ENCODE assay signal across 17 cellular contexts in genomic region chr14:51848120-51848519, GRCh38. TPM values are rescaled to one million over a fixed set of nuclear protein-coding genes. Genes with fewer than 3 reads are reported as not detected.
DNase-seq lines count a peak whose midpoint lies in the region; ATAC-seq, FAIRE-seq and TF ChIP-seq lines count a peak whose summit lies in the region.
"Had no signal": no experiment of that assay in that cellular context is flagged by ENCODE, and none has a peak within 500 bp of the region (broad histone marks: within the 10 kb centered on the region; RNA-seq: fewer than 3 reads in every experiment).

No MANE protein-coding gene starts in this region.

- no peaks in the 10 kb centered on the region for H3K36me3 ChIP-seq in BLaER1 treated with 17β-estradiol and CSF1 and Interleukin-3, amounts not matched to agents 10 nM and 100 nM
- H3K36me3 ChIP-seq in GM23338 (ENCODE audit: insufficient read depth), result no peaks in the 10 kb centered on the region
- H3K36me3 ChIP-seq in pancreas, result no peaks in the 10 kb centered on the region
- H3K36me3 ChIP-seq: gastrocnemius medialis, stomach had no signal

- H3K4me2 ChIP-seq in BLaER1 treated with 17β-estradiol and CSF1 and Interleukin-3, amounts not matched to agents 10 nM and 100 nM, result peak overlapping the region; percentile 88 to 98 (median 96)
- no peak overlapping the region for H3K4me2 ChIP-seq in GM23338

- H3K4me3 Mint-ChIP-seq in GM23338 (no peak overlapping the region; the same call in 2 of the 3 replicates), memory B cell (peak overlapping the region; percentile 64)
- H3K4me3 Mint-ChIP-seq in activated naive CD8-positive, alpha-beta T cell, result peak overlapping the region; percentile 66

- intact Hi-C loops in pancreas (cut with DNase I), result no loop called here

- H3K4me1 ChIP-seq in BLaER1 treated with 17β-estradiol and CSF1 and Interleukin-3, amounts not matched to agents 10 nM and 100 nM, result peaks cover 60 to 84% (median 61%) of the 10 kb centered on the region in 10 experiments
- H3K4me1 ChIP-seq in GM23338 (ENCODE audit: insufficient read depth) (peaks cover 24% of the 10 kb centered on the region), pancreas (no peaks in the 10 kb centered on the region)
- H3K4me1 ChIP-seq: gastrocnemius medialis had no signal

- no peaks in the 10 kb centered on the region; a peak in 1 of 22 replicates for H3K27me3 ChIP-seq in BLaER1 treated with 17β-estradiol and CSF1 and Interleukin-3, amounts not matched to agents 10 nM and 100 nM
- H3K27me3 ChIP-seq in GM23338 (ENCODE audit: insufficient read depth), result no peaks in the 10 kb centered on the region
- H3K27me3 ChIP-seq in pancreas, result no peaks in the 10 kb centered on the region
- H3K27me3 ChIP-seq: gastrocnemius medialis, stomach had no signal

- peaks cover 11% of the 10 kb centered on the region for H3K27me3 Mint-ChIP-seq in GM23338 (ENCODE audit: insufficient read depth, low read depth, poor library complexity)
- H3K27me3 Mint-ChIP-seq in activated naive CD8-positive, alpha-beta T cell, result no peaks in the 10 kb centered on the region
- no peaks in the 10 kb centered on the region for H3K27me3 Mint-ChIP-seq in memory B cell

- H3K9me3 ChIP-seq in BLaER1 treated with 17β-estradiol and CSF1 and Interleukin-3, amounts not matched to agents 10 nM and 100 nM (replicated peaks in 1 of 11), result peaks cover 0 to 8% (median 0%) of the 10 kb centered on the region in 11 experiments; a peak in 3 of 22 replicates
- no peaks in the 10 kb centered on the region for H3K9me3 ChIP-seq in pancreas
- H3K9me3 ChIP-seq: gastrocnemius medialis, stomach had no signal

- 72 to 85% methylated on average over 4 of the region's 4 CpGs for WGBS in pancreas, 2 donors

- peaks cover 3% of the 10 kb centered on the region; the same call in 1 of the 2 replicates for H3K9me2 ChIP-seq in GM23338 (ENCODE audit: insufficient read depth)

- ATAC-seq in GM23338, result no peak
- no peak for ATAC-seq in memory B cell (ENCODE audit: low read depth)
- no peak for ATAC-seq in SK-N-SH treated with all-trans-retinoic acid at 6 μM for 48 hours
- ATAC-seq in pancreas, result no peak
- ATAC-seq: gastrocnemius medialis had no signal

- TF ChIP-seq CTCF in GM23338 (conservative IDR thresholded peaks at IDR 0.05; ENCODE audit: low read depth in 2 of 2), result no peak
- no peak for TF ChIP-seq CTCF in pancreas (IDR thresholded peaks at IDR 0.05)

- FAIRE-seq in pancreas (lab: Jason Lieb, UNC), result no peak
- FAIRE-seq: H54 had no signal

- no peak for DNase-seq in GM23338 (ENCODE audit: low spot score)
- no peak for DNase-seq in memory B cell (ENCODE audit: low spot score in 2 of 2)
- no peak for DNase-seq in NCI-H446 treated with DMSO at 0.1 percent for 48 hours (lab: John Stamatoyannopoulos, UW)
- no peak for DNase-seq in NCI-H2196 treated with DMSO at 0.1 percent for 48 hours (lab: John Stamatoyannopoulos, UW; ENCODE audit: unreplicated experiment)
- no peak for DNase-seq in pancreas
- DNase-seq: cortex of kidney; gastrocnemius medialis; left cardiac atrium; posterior cingulate gyrus; SHP77 treated with DMSO at 0.1 percent for 48 hours; stimulated activated CD4-positive, alpha-beta T cell treated with anti-CD3 and anti-CD28 coated beads, Interleukin-2, amount 100 ng/mL, for 48 hours; stomach had no signal

- peaks cover 29% of the 10 kb centered on the region for H3K4me1 Mint-ChIP-seq in GM23338
- H3K4me1 Mint-ChIP-seq in activated naive CD8-positive, alpha-beta T cell (ENCODE audit: low read depth), result peaks cover 77% of the 10 kb centered on the region
- H3K4me1 Mint-ChIP-seq in memory B cell, result peaks cover 47% of the 10 kb centered on the region

- peak overlapping the region in 10 of 11 experiments; percentile 53 to 85 (median 78); a peak in 18 of 22 replicates for H3K9ac ChIP-seq in BLaER1 treated with 17β-estradiol and CSF1 and Interleukin-3, amounts not matched to agents 10 nM and 100 nM

- no peak overlapping the region for H3K4me3 ChIP-seq in BLaER1 treated with 17β-estradiol and CSF1 and Interleukin-3, amounts not matched to agents 10 nM and 100 nM
- no peak overlapping the region for H3K4me3 ChIP-seq in GM23338
- H3K4me3 ChIP-seq in pancreas, result no peak overlapping the region
- H3K4me3 ChIP-seq: gastrocnemius medialis, stomach had no signal

- H4K20me1 ChIP-seq in BLaER1 treated with 17β-estradiol and CSF1 and Interleukin-3, amounts not matched to agents 10 nM and 100 nM, result no peaks in the 10 kb centered on the region
- H4K20me1 ChIP-seq in GM23338 (replicated peaks; ENCODE audit: insufficient read depth), result no peaks in the 10 kb centered on the region

- peak overlapping the region; percentile 86 to 95 (median 91) for H3K27ac ChIP-seq in BLaER1 treated with 17β-estradiol and CSF1 and Interleukin-3, amounts not matched to agents 10 nM and 100 nM
- H3K27ac ChIP-seq in GM23338 (ENCODE audit: low read depth) (no peak overlapping the region), pancreas (no peak overlapping the region)
- H3K27ac ChIP-seq: gastrocnemius medialis had no signal

- H3K36me3 Mint-ChIP-seq in GM23338 (ENCODE audit: low read depth), result no peaks in the 10 kb centered on the region; the same call in 2 of the 3 replicates
- H3K36me3 Mint-ChIP-seq in activated naive CD8-positive, alpha-beta T cell, result peaks cover 15% of the 10 kb centered on the region
- H3K36me3 Mint-ChIP-seq in memory B cell, result no peaks in the 10 kb centered on the region
- H3K36me3 Mint-ChIP-seq: WTC11 had no signal

- peaks cover 4% of the 10 kb centered on the region; the same call in 1 of the 2 replicates for H3F3A ChIP-seq in GM23338 (replicated peaks; ENCODE audit: low read depth)

- H3K79me2 ChIP-seq in GM23338 (replicated peaks; ENCODE audit: insufficient read depth), result no peaks in the 10 kb centered on the region

- no peaks in the 10 kb centered on the region for H3K9me3 Mint-ChIP-seq in GM23338
- peaks cover 16% of the 10 kb centered on the region for H3K9me3 Mint-ChIP-seq in activated naive CD8-positive, alpha-beta T cell (ENCODE audit: low read depth)
- H3K9me3 Mint-ChIP-seq in memory B cell, result no peaks in the 10 kb centered on the region
- H3K9me3 Mint-ChIP-seq: WTC11 had no signal

- H3K27ac Mint-ChIP-seq in GM23338, result no peak overlapping the region
- peak overlapping the region; percentile 93 for H3K27ac Mint-ChIP-seq in activated naive CD8-positive, alpha-beta T cell
- H3K27ac Mint-ChIP-seq in memory B cell, result peak overlapping the region; percentile 100

- H2AFZ ChIP-seq in GM23338, result 0 out of 2 replicates have a peak overlapping the region, but pooled peaks have one; percentile 19

TF ChIP-seq in SK-N-SH treated with all-trans-retinoic acid at 6 μM for 48 hours, 23 proteins besides CTCF, POLR2A, EP300 and RAD21:
- TF ChIP-seq ESRRG (CRISPR knock-in tag; IDR thresholded peaks at IDR 0.05) (no peak), RARB (CRISPR knock-in tag; IDR thresholded peaks at IDR 0.05) (no peak), BACH2 (CRISPR knock-in tag; IDR thresholded peaks at IDR 0.05; ENCODE audit: borderline replicate concordance) (no peak), ZNF8 (CRISPR knock-in tag; IDR thresholded peaks at IDR 0.05) (no peak), ZNF565 (CRISPR knock-in tag; conservative IDR thresholded peaks at IDR 0.05; ENCODE audit: low read depth) (no peak), CSRNP3 (CRISPR knock-in tag; IDR thresholded peaks at IDR 0.05) (no peak), TCF4 (CRISPR knock-in tag; IDR thresholded peaks at IDR 0.05; ENCODE audit: borderline replicate concordance) (no peak)

RNA-seq across cellular contexts. Expression of gene GNG2, which starts 12.3 kb away (rescaled TPM):
- 14.8 and 19.0 TPM in 2 replicates for total RNA-seq in GM23338 (2014; rRNA removed; shearing (Covaris generic))
- 8.2 and 9.9 TPM in 2 replicates for polyA plus RNA-seq in GM23338 (2016; fragmentation: Nextera tagmentation; extraction: Ambion mirVana)
- 10 to 100 TPM in 2 of 6 donors, 1 to 10 TPM in 4; 1.7 to 15.4 (median 6.2) TPM for total RNA-seq in pancreas
- polyA plus RNA-seq in pancreas, result 10 to 100 TPM in 1 of 2 donors, 1 to 10 TPM in 1; 4.8 to 23.0 TPM

Comparison
In these comparisons a context has a peak if more than half of its experiments do, and no peak if none do; other contexts are left out.
1. H3K27ac ChIP-seq: peak in BLaER1 treated with 17β-estradiol and CSF1 and Interleukin-3, amounts not matched to agents 10 nM and 100 nM (11 of 11); none in GM23338 (single experiment) and pancreas (0 of 4).